19 cellular contexts compared by ENCODE assay signal in genomic region chr1:177629526-177629925, GRCh38.
"Had no signal": no experiment of that assay in that cellular context is flagged by ENCODE, and none has a peak within 500 bp of the region (broad histone marks: within the 10 kb centered on the region; RNA-seq: fewer than 3 reads in every experiment).

No MANE protein-coding gene starts in this region.

- DNase-seq: activated CD4-positive, alpha-beta T cell treated with anti-CD3 and anti-CD28 coated beads, Interleukin-2, amount 10 ng/mL, durations not matched to agents 7 days and 5 days; activated CD8-positive, alpha-beta T cell treated with anti-CD3 and anti-CD28 coated beads, Interleukin-2, amount 10 ng/mL, durations not matched to agents 7 days and 5 days; activated naive CD4-positive, alpha-beta T cell treated with anti-CD3 and anti-CD28 coated beads, Interleukin-2, amount 10 ng/mL, durations not matched to agents 7 days and 5 days; activated naive CD8-positive, alpha-beta T cell treated with anti-CD3 and anti-CD28 coated beads, Interleukin-2, amount 50 U/mL, for 24 hours; activated T-cell treated with anti-CD3 and anti-CD28 coated beads, Interleukin-2, amount 50 U/mL, for 4 hours; colonic mucosa; endodermal cell; erythroblast; hippocampal formation; islet precursor cell; lower lobe of right lung; natural killer cell; stimulated activated CD4-positive, alpha-beta T cell treated with anti-CD3 and anti-CD28 coated beads, Interleukin-4, amount 100 ng/mL, for 4 hours had no signal

- H3K27me3 ChIP-seq: ascending aorta, colonic mucosa, neutrophil had no signal

- ATAC-seq: activated CD4-positive, CD25-positive, alpha-beta regulatory T cell treated with anti-CD3 and anti-CD28 coated beads, Interleukin-2, amount 50 U/mL, for 24 hours; activated CD8-positive, alpha-beta T cell treated with anti-CD3 and anti-CD28 coated beads, Interleukin-2, amount 10 ng/mL, durations not matched to agents 7 days and 5 days; activated naive CD8-positive, alpha-beta T cell treated with anti-CD3 and anti-CD28 coated beads, Interleukin-2, amount 50 U/mL, for 24 hours; activated T-cell treated with anti-CD3 and anti-CD28 coated beads, Interleukin-2, amount 50 U/mL, for 4 hours; lower lobe of right lung; natural killer cell; stimulated activated memory B cell treated with anti-CD40 and anti-IgM and Interleukin-4, amounts not matched to agents 10 μg/mL and 1 μg/mL and 100 μg/mL, for 72 hours had no signal

- H3K27ac ChIP-seq: ascending aorta, colonic mucosa, lower lobe of right lung, neutrophil, thoracic aorta had no signal

- H3K36me3 ChIP-seq: ascending aorta, colonic mucosa, lower lobe of right lung, neutrophil, thoracic aorta had no signal

- H3K4me1 ChIP-seq: ascending aorta, colonic mucosa, lower lobe of right lung had no signal

- FAIRE-seq: urothelium cell line had no signal

- H3K9me3 ChIP-seq: ascending aorta, colonic mucosa, lower lobe of right lung, neutrophil, thoracic aorta had no signal

- H3K4me3 ChIP-seq: ascending aorta, colonic mucosa, lower lobe of right lung, thoracic aorta had no signal
